14 cellular contexts compared by ENCODE assay signal in the genomic region with DNA sequence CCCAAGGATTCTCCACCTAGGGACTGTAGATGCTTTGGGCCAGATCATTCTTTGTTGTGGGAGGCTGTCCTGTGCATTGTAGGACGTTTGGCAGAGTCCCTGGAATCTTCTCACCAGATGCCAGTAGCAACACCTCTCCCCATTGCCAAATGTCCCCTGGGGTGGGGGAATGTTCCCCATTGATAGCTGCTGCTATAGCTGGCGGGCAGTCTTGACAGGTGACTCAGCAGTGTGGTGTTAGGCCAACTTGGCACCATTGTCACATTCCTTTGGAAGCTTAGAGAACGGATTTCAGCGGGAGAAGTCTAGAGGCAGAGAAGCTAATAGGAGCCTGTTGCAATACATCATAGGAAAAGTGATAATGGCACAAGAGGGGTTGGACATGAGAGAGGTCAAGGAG.
DNase-seq lines count a peak whose midpoint lies in the region; ATAC-seq and TF ChIP-seq lines count a peak whose summit lies in the region.
"Had no signal": no experiment of that assay in that cellular context is flagged by ENCODE, and none has a peak within 500 bp of the region (broad histone marks: within the 10 kb centered on the region; RNA-seq: fewer than 3 reads in every experiment).

No MANE protein-coding gene starts in this region.

- peak overlapping the region; percentile 46 for H3K27ac ChIP-seq in right cardiac atrium (ENCODE audit: low read length)

- no peaks in the 10 kb centered on the region for H3K27me3 ChIP-seq in right cardiac atrium (ENCODE audit: control insufficient read depth, insufficient read depth)

- intact Hi-C loops in MCF 10A (cut with micrococcal nuclease) (no loop called here), right cardiac atrium (cut with DNase I) (no loop called here)

- no peaks in the 10 kb centered on the region for H3K4me1 ChIP-seq in right cardiac atrium (ENCODE audit: control insufficient read depth, insufficient read depth, low read length)

- H3K36me3 Mint-ChIP-seq in HFFc6 (ENCODE audit: low read depth) (no peaks in the 10 kb centered on the region), MCF 10A (ENCODE audit: insufficient read depth, unreplicated experiment) (no peaks in the 10 kb centered on the region), nephron progenitor cell (ENCODE audit: low read depth) (no peaks in the 10 kb centered on the region)
- H3K36me3 Mint-ChIP-seq in stimulated activated memory B cell treated with anti-CD40 and anti-IgM and Interleukin-4, amounts not matched to agents 10 μg/mL and 1 μg/mL and 100 μg/mL, for 72 hours = no peaks in the 10 kb centered on the region
- H3K36me3 Mint-ChIP-seq: naive B cell, WTC11 had no signal

- no peaks in the 10 kb centered on the region for H3K9me3 ChIP-seq in right cardiac atrium (ENCODE audit: control insufficient read depth, low read length)

- H3K4me1 Mint-ChIP-seq in HFFc6 (ENCODE audit: low read depth) (no peaks in the 10 kb centered on the region), MCF 10A (ENCODE audit: insufficient read depth, unreplicated experiment) (peaks cover 50% of the 10 kb centered on the region), nephron progenitor cell (no peaks in the 10 kb centered on the region)
- H3K4me1 Mint-ChIP-seq in stimulated activated memory B cell treated with anti-CD40 and anti-IgM and Interleukin-4, amounts not matched to agents 10 μg/mL and 1 μg/mL and 100 μg/mL, for 72 hours = no peaks in the 10 kb centered on the region
- H3K4me1 Mint-ChIP-seq: naive B cell had no signal

- H3K4me3 ChIP-seq in right cardiac atrium (ENCODE audit: low read length) = no peak overlapping the region

- no TSS peak for BruUV-seq in MCF 10A (replicated peaks; lab: Mats Ljungman, UMichigan)

- H3K27ac Mint-ChIP-seq in HFFc6 (no peak overlapping the region), MCF 10A (ENCODE audit: low read depth, unreplicated experiment) (peak overlapping the region; percentile 18), nephron progenitor cell (no peak overlapping the region)
- no peak overlapping the region for H3K27ac Mint-ChIP-seq in stimulated activated memory B cell treated with anti-CD40 and anti-IgM and Interleukin-4, amounts not matched to agents 10 μg/mL and 1 μg/mL and 100 μg/mL, for 72 hours
- H3K27ac Mint-ChIP-seq: naive B cell, WTC11 had no signal

- DNase-seq in HFFc6 (peak; percentile 2), MCF 10A (ENCODE audit: unreplicated experiment) (peak; percentile 100), right cardiac atrium (peak; percentile 77 to 81 (median 81)), NAMALWA (ENCODE audit: low spot score) (no peak), nephron progenitor cell (no peak), D341Med (ENCODE audit: low spot score) (no peak)
- DNase-seq: activated naive CD4-positive, alpha-beta T cell treated with Interleukin-2 at 50 U/mL for 16 hours; foreskin melanocyte; naive B cell; NCI-H748 treated with DMSO at 0.1 percent for 48 hours; stimulated activated CD4-positive, alpha-beta T cell treated with anti-CD3 and anti-CD28 coated beads, Interleukin-4, amount 100 ng/mL, for 24 hours had no signal

- TF ChIP-seq CTCF in HFFc6 (IDR thresholded peaks at IDR 0.05) (no peak), MCF 10A (IDR thresholded peaks at IDR 0.05; ENCODE audit: unreplicated experiment) (no peak), nephron progenitor cell (IDR thresholded peaks at IDR 0.05) (no peak)

- H3K9me3 Mint-ChIP-seq in HFFc6 (peaks cover 41% of the 10 kb centered on the region), MCF 10A (ENCODE audit: unreplicated experiment) (no peaks in the 10 kb centered on the region), nephron progenitor cell (no peaks in the 10 kb centered on the region)
- no peaks in the 10 kb centered on the region for H3K9me3 Mint-ChIP-seq in stimulated activated memory B cell treated with anti-CD40 and anti-IgM and Interleukin-4, amounts not matched to agents 10 μg/mL and 1 μg/mL and 100 μg/mL, for 72 hours

- ATAC-seq in right cardiac atrium (peak; percentile 98), GM21619 (IDR thresholded peaks at IDR 0.05; ENCODE audit: unreplicated experiment) (no peak)
- peak; percentile 11 for ATAC-seq in stimulated activated memory B cell treated with anti-CD40 and anti-IgM and Interleukin-4, amounts not matched to agents 10 μg/mL and 1 μg/mL and 100 μg/mL, for 72 hours
- ATAC-seq: WTC11 had no signal

- CTCF ChIA-PET in MCF 10A (lab: Yijun Ruan, JAX) = interaction anchor here (0.8 kb wide), 1 partner anchor 17 kb away, joined by 3 read pairs; no protein-coding TSS in a partner anchor

- 24% methylated on average over 4 of the region's 4 CpGs for WGBS in right cardiac atrium

- H3K27me3 Mint-ChIP-seq in HFFc6 (ENCODE audit: insufficient read depth) (no peaks in the 10 kb centered on the region), MCF 10A (ENCODE audit: insufficient read depth, unreplicated experiment) (no peaks in the 10 kb centered on the region), nephron progenitor cell (ENCODE audit: low read depth, poor library complexity) (peaks cover 15% of the 10 kb centered on the region)
- peaks cover under 1% of the 10 kb centered on the region for H3K27me3 Mint-ChIP-seq in stimulated activated memory B cell treated with anti-CD40 and anti-IgM and Interleukin-4, amounts not matched to agents 10 μg/mL and 1 μg/mL and 100 μg/mL, for 72 hours

- POLR2A ChIA-PET in MCF 10A (lab: Yijun Ruan, JAX) = interaction anchor here (0.6 to 1.8 kb wide), 9 partner anchors 9 to 710 kb away, joined by 3 to 7 read pairs (median 3); no protein-coding TSS in a partner anchor

- H3K4me3 Mint-ChIP-seq in HFFc6 (no peak overlapping the region), MCF 10A (ENCODE audit: unreplicated experiment) (no peak overlapping the region), nephron progenitor cell (no peak overlapping the region)
- H3K4me3 Mint-ChIP-seq in stimulated activated memory B cell treated with anti-CD40 and anti-IgM and Interleukin-4, amounts not matched to agents 10 μg/mL and 1 μg/mL and 100 μg/mL, for 72 hours = no peak overlapping the region
- H3K4me3 Mint-ChIP-seq: naive B cell, WTC11 had no signal

Comparison
In these comparisons a context has a peak if more than half of its experiments do, and no peak if none do; other contexts are left out.
1. DNase-seq: peak in HFFc6 (single experiment), MCF 10A (single experiment) and right cardiac atrium (3 of 3); none in NAMALWA (single experiment), nephron progenitor cell (single experiment) and D341Med (single experiment).